Comparison of ENCODE assay signal across 29 cellular contexts in the genomic region with DNA sequence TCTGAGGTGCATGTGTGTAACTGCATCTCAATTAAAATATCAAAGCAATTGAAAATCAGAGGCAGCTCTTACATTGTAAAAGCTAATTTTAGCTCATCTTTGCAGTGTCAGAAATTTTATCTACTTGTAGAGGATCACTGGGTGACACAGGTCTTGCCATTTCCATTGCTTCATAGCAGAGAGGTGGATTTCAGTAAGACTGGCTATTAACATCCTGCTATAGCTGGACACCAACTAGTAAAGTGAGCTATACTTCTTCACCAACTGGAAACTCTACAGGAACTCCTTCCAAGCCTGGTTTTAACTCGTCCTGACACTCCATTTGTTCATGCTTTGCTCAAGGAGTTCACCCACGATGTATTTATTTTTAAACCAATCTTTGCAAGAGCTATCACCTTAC. TPM values are rescaled to one million over a fixed set of nuclear protein-coding genes. Genes with fewer than 3 reads are reported as not detected.
DNase-seq lines count a peak whose midpoint lies in the region; ATAC-seq, FAIRE-seq and TF ChIP-seq lines count a peak whose summit lies in the region.
"Had no signal": no experiment of that assay in that cellular context is flagged by ENCODE, and none has a peak within 500 bp of the region (broad histone marks: within the 10 kb centered on the region; RNA-seq: fewer than 3 reads in every experiment).

No MANE protein-coding gene starts in this region.

- H3K9me1 ChIP-seq in K562 (ENCODE audit: control insufficient read depth, insufficient read depth, low read length), result no peaks in the 10 kb centered on the region

- no peaks in the 10 kb centered on the region for H4K20me1 ChIP-seq in K562 (replicated peaks; ENCODE audit: control insufficient read depth, insufficient read depth, low read length)
- H4K20me1 ChIP-seq: BLaER1 treated with 17β-estradiol and CSF1 and Interleukin-3, amounts not matched to agents 10 nM and 100 nM had no signal

- peaks cover 14 to 37% of the 10 kb centered on the region in 2 experiments for H3K4me1 ChIP-seq in K562 (replicated peaks in 1 of 2; ENCODE audit: control insufficient read depth in 2 of 2, insufficient read depth in 2 of 2, low read length in 2 of 2)

- in situ Hi-C loops in K562 (cut with MboI), result no loop called here

- POLR2A ChIA-PET in K562 (lab: Yijun Ruan, JAX), result interaction anchor here (0.7 to 1.0 kb wide), 2 partner anchors 21 to 23 kb away, joined by 3 read pairs; no protein-coding TSS in a partner anchor

- TF ChIP-seq CTCF in K562 (IDR thresholded peaks at IDR 0.05 in 2 of 3, conservative IDR thresholded peaks at IDR 0.05 in 1 of 3; ENCODE audit: insufficient read depth in 2 of 3, low read depth in 1 of 3, low read length in 3 of 3), result no peak

- CTCF ChIA-PET in K562 (lab: Yijun Ruan, JAX; ENCODE audit: low intra/inter-chr PET ratio), result no interaction called here

- no peak for TF ChIP-seq POLR2A in K562 (conservative IDR thresholded peaks at IDR 0.05)

- H3K36me3 ChIP-seq in K562 (ENCODE audit: control insufficient read depth, insufficient read depth, low read length), result no peaks in the 10 kb centered on the region
- H3K36me3 ChIP-seq: BLaER1 treated with 17β-estradiol and CSF1 and Interleukin-3, amounts not matched to agents 10 nM and 100 nM had no signal

- ATAC-seq in K562 (peak; percentile 17), left cardiac atrium (peak; percentile 24 to 39), HG03521 (IDR thresholded peaks at IDR 0.05; ENCODE audit: unreplicated experiment) (no peak), HG03571 (IDR thresholded peaks at IDR 0.05; ENCODE audit: unreplicated experiment) (no peak), HG03520 (IDR thresholded peaks at IDR 0.05; ENCODE audit: unreplicated experiment) (no peak)
- ATAC-seq: A549 had no signal

- DNase-seq in K562 (ENCODE audit: extremely low read depth in 1 of 4, low spot score in 3 of 4) (no peak), left cardiac atrium (no peak), myocyte (ENCODE audit: low read depth) (peak; percentile 36), NCI-H146 (lab: John Stamatoyannopoulos, UW) (no peak)
- DNase-seq: AML-193; CD4-positive, alpha-beta T cell; COR-L47; DMS53; IMR-90; MM.1S; NCI-H1048; NCI-H1417; NCI-H1694 treated with DMSO at 0.1 percent for 48 hours; NCI-H2081; NCI-H2227 treated with DMSO at 0.1 percent for 48 hours; NCI-H526 treated with DMSO at 0.1 percent for 48 hours; RPMI8226; SIG-M5; SW 1271 had no signal

- H3K79me2 ChIP-seq in K562 (ENCODE audit: control insufficient read depth, insufficient read depth, low read length), result no peaks in the 10 kb centered on the region

- no peak overlapping the region for H3K4me3 ChIP-seq in K562
- H3K4me3 ChIP-seq: A549; BLaER1 treated with 17β-estradiol and CSF1 and Interleukin-3, amounts not matched to agents 10 nM and 100 nM; SK-N-MC had no signal

- H3K9me3 ChIP-seq in K562 (replicated peaks; ENCODE audit: control insufficient read depth, insufficient read depth, low read depth, low read length), result no peaks in the 10 kb centered on the region; the same call in 1 of the 2 replicates
- H3K9me3 ChIP-seq: A549; BLaER1 treated with 17β-estradiol and CSF1 and Interleukin-3, amounts not matched to agents 10 nM and 100 nM had no signal

- intact Hi-C loops in K562 (cut with micrococcal nuclease), result loop anchor here (2.0 kb wide), 1 partner anchor 29 kb away; no protein-coding TSS in a partner anchor
- intact Hi-C loops in left cardiac atrium (cut with DNase I), result no loop called here

- no peak overlapping the region for H3K9ac ChIP-seq in K562 (ENCODE audit: insufficient read depth in 1 of 2, low read depth in 2 of 2, low read length in 2 of 2)
- H3K9ac ChIP-seq: BLaER1 treated with 17β-estradiol and CSF1 and Interleukin-3, amounts not matched to agents 10 nM and 100 nM; KMS-11 had no signal

- no peak for TF ChIP-seq RAD21 in K562 (CRISPR knock-in tag; conservative IDR thresholded peaks at IDR 0.05 in 1 of 2, IDR thresholded peaks at IDR 0.05 in 1 of 2)

- H2AFZ ChIP-seq in K562 (ENCODE audit: low read depth, low read length), result peak overlapping the region; percentile 91

- no peak for FAIRE-seq in K562 (lab: Jason Lieb, UNC)
- FAIRE-seq: A549, G401.6, GM12891, H54 had no signal

- no peaks in the 10 kb centered on the region for H3K27me3 ChIP-seq in K562 (ENCODE audit: control insufficient read depth in 2 of 2, insufficient read depth in 2 of 2, low read length in 2 of 2)
- H3K27me3 ChIP-seq: BLaER1 treated with 17β-estradiol and CSF1 and Interleukin-3, amounts not matched to agents 10 nM and 100 nM had no signal

- 5% methylated on average over 2 of the region's 2 CpGs for WGBS in K562 (ENCODE audit: insufficient coverage, low coverage, missing lambda C conversion rate)

- TF ChIP-seq EP300 in K562 (IDR thresholded peaks at IDR 0.05; ENCODE audit: low read length), result no peak

- H3K27ac ChIP-seq in K562 (ENCODE audit: extremely low read depth, low read depth, low read length), result peak overlapping the region; percentile 65; the same call in 1 of the 3 replicates
- H3K27ac ChIP-seq: A549; BLaER1 treated with 17β-estradiol and CSF1 and Interleukin-3, amounts not matched to agents 10 nM and 100 nM; KMS-11; SK-N-MC had no signal

- peak overlapping the region; percentile 16; the same call in 1 of the 2 replicates for H3K4me2 ChIP-seq in K562 (ENCODE audit: insufficient read depth, low read length)
- H3K4me2 ChIP-seq: A549; BLaER1 treated with 17β-estradiol and CSF1 and Interleukin-3, amounts not matched to agents 10 nM and 100 nM; KMS-11 had no signal

- no TSS peak for BruUV-seq in K562 (replicated peaks; lab: Mats Ljungman, UMichigan)

TF ChIP-seq in K562, 482 proteins besides CTCF, POLR2A, EP300 and RAD21:
- TF ChIP-seq TSC22D4 (tag; IDR thresholded peaks at IDR 0.05) (no peak), ZNF24 (IDR thresholded peaks at IDR 0.05) (no peak)
- TF ChIP-seq, protein P1, sequence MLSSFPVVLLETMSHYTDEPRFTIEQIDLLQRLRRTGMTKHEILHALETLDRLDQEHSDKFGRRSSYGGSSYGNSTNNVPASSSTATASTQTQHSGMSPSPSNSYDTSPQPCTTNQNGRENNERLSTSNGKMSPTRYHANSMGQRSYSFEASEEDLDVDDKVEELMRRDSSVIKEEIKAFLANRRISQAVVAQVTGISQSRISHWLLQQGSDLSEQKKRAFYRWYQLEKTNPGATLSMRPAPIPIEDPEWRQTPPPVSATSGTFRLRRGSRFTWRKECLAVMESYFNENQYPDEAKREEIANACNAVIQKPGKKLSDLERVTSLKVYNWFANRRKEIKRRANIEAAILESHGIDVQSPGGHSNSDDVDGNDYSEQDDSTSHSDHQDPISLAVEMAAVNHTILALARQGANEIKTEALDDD (IDR thresholded peaks at IDR 0.05), result peak; percentile 42
- TF ChIP-seq, protein P2, sequence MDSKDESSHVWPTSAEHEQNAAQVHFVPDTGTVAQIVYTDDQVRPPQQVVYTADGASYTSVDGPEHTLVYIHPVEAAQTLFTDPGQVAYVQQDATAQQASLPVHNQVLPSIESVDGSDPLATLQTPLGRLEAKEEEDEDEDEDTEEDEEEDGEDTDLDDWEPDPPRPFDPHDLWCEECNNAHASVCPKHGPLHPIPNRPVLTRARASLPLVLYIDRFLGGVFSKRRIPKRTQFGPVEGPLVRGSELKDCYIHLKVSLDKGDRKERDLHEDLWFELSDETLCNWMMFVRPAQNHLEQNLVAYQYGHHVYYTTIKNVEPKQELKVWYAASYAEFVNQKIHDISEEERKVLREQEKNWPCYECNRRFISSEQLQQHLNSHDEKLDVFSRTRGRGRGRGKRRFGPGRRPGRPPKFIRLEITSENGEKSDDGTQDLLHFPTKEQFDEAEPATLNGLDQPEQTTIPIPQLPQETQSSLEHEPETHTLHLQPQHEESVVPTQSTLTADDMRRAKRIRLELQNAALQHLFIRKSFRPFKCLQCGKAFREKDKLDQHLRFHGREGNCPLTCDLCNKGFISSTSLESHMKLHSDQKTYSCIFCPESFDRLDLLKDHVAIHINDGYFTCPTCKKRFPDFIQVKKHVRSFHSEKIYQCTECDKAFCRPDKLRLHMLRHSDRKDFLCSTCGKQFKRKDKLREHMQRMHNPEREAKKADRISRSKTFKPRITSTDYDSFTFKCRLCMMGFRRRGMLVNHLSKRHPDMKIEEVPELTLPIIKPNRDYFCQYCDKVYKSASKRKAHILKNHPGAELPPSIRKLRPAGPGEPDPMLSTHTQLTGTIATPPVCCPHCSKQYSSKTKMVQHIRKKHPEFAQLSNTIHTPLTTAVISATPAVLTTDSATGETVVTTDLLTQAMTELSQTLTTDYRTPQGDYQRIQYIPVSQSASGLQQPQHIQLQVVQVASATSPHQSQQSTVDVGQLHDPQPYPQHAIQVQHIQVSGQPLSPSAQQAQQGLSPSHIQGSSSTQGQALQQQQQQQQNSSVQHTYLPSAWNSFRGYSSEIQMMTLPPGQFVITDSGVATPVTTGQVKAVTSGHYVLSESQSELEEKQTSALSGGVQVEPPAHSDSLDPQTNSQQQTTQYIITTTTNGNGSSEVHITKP (IDR thresholded peaks at IDR 0.05; ENCODE audit: partially characterized antibody), result peak; percentile 76
TF ChIP-seq in K562: peak in this region for 2.

RNA-seq across cellular contexts. Expression of a gene that starts 19.5 kb away (rescaled TPM):
- 14.1 and 25.5 TPM in 2 replicates for total RNA-seq in K562 (2011; cell fraction: chromatin; rRNA removed; ENCODE audit: low replicate concordance)
- 10.0 and 11.2 TPM in 2 replicates for total RNA-seq in K562 (2011; cell fraction: nucleolus; rRNA removed)
- 19.1 and 23.1 TPM in 2 replicates for total RNA-seq in K562 (2011; cell fraction: nucleoplasm; rRNA removed)
- total RNA-seq in K562 (2014; rRNA removed), result 11.5 and 17.6 TPM in 2 replicates
- 11.1 and 13.5 TPM in 2 replicates for total RNA-seq in K562 (2014; rRNA removed; fragmentation: Illumina TruSeq; extraction: Trizol)
- total RNA-seq in K562 (2015; rRNA removed; fragmentation: Illumina TruSeq; extraction: Trizol), result 13.4 and 14.2 TPM in 2 replicates
- total RNA-seq in K562 (2021), result 14.6 and 16.5 TPM in 2 replicates
- polyA plus RNA-seq in K562 (2011; rRNA removed), result 9.7 and 10.1 TPM in 2 replicates
- polyA plus RNA-seq in K562 (2011; cell fraction: cytosol; rRNA removed), result 9.3 and 11.5 TPM in 2 replicates
- polyA plus RNA-seq in K562 (2011; cell fraction: nucleus; rRNA removed), result 11.0 and 11.4 TPM in 2 replicates
- polyA plus RNA-seq in K562 (2012), result 7.4 and 9.4 TPM in 2 replicates
- polyA plus RNA-seq in K562 (2014; fragmentation: Illumina TruSeq; extraction: Trizol), result 10.7 and 14.9 TPM in 2 replicates
- polyA plus RNA-seq in K562 (2014; fragmentation: Nextera tagmentation; extraction: Ambion mirVana), result 1 to 10 TPM; 5.6 to 9.0 TPM
- polyA plus RNA-seq in K562 (2014; rRNA removed), result 8.4 and 8.7 TPM in 2 replicates
- polyA minus RNA-seq in K562 (2011; rRNA and poly(A)+ RNA removed), result 32.4 and 33.9 TPM in 2 replicates
- polyA minus RNA-seq in K562 (2011; cell fraction: cytosol; rRNA and poly(A)+ RNA removed), result 11.4 and 11.9 TPM in 2 replicates
- polyA minus RNA-seq in K562 (2011; cell fraction: nucleus; rRNA and poly(A)+ RNA removed), result 21.8 and 42.0 TPM in 2 replicates
- 10 to 100 TPM; 35.2 to 51.4 TPM for total RNA-seq in left cardiac atrium
- total RNA-seq in myocyte, result 12.5 and 17.7 TPM in 2 replicates
- polyA plus RNA-seq in myocyte (2012), result 6.5 TPM
- total RNA-seq: CD4-positive, alpha-beta T cell had no signal

Comparison
In these comparisons a context has a peak if more than half of its experiments do, and no peak if none do; other contexts are left out.
1. ATAC-seq: peak in K562 (single experiment) and left cardiac atrium (2 of 2); none in HG03521 (single experiment), HG03571 (single experiment) and HG03520 (single experiment).